Comparison of ENCODE assay signal across 1 cellular context in the genomic region with DNA sequence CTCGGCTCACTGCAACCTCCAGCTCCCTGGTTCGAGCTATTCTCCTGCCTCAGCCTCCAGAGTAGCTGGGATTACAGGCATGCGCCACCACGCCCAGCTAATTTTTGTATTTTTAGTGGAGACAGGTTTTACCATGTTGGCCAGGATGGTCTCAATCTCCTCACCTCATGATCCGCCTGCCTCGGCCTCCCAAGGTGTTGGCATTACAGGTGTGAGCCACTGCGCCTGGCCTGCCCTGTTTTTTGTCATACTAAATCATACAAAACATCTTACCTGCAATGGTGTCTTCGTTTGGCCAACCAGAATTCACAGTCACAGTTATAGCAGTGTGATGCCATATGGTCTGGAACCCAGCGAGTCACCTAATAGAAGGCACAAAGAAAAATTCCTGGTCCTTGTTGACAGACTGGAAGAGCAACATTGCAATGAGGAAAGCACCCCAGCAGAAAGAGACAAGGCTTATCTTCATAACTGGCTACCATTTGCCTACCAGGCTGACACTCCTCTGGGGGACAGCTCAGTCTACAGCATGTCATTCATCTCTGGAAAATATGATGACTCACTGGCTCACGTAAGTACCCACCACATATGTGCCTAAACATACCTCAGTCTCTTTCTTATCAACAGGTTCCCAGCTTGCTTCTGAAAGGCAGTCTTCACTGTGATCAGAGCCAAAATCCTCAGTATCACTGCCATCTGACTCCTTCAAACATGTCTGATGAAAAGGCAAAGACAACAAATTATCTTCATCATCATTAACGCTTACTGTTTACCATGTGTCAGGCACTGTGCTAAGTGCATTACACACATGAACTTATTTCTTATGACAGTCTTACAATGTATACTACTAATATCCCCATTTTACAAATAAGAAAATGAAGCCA.
TF ChIP-seq lines count a peak whose summit lies in the region.

No MANE protein-coding gene starts in this region.

TF ChIP-seq in K562, 482 proteins besides CTCF, POLR2A, EP300 and RAD21 (continued from another document):
- TF ChIP-seq, protein P1, sequence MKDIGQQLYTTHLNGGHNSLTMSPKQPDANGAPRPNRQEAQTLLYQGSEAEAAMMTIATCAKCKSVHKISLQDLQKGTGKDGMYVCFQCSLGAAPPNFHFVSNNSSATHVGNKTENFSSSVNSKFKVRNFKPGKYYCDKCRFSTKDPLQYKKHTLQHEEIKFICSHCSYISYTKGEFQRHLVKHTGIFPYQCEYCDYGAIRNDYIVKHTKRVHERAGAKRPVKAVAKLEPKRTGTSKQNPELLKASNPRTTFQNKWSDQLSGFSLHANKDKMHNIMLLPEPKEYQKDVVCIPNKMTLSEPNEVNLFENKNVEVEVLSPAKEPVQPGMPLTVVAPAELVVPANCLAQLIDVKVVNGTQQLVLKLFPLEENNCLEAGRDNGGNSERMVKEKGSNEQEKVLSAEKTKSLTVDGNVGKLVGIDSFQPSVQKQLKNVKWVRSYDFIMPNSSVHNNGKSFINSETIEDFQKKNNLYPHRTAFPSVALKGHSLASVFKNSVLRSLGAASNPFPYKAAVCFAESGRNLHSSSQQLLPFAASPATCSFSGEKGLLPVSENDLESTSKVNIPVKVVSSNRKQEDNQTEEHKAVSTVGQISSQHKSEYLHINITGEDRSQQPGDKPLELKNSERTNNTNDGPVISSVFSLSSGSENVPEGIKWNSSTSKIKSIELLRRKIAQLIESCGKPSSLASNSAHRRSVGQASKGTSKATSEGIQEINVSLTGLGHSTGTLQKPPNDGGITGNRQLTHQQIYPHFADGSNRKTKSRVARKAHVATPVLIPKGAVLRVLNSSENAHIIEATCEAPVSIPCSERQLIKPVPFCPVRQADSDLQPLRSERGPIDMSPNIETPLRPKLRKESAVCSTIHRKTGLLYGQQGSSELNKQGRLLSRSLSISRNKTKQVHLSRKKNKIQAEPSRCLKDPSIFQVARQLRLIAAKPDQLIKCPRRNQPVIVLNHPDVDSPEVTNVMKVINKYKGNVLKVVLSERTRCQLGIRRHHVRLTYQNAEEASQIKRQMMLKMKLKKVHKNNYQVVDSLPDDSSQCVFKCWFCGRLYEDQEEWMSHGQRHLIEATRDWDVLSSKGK (CRISPR knock-in tag; IDR thresholded peaks at IDR 0.05): no peak
- TF ChIP-seq NCOA2 (IDR thresholded peaks at IDR 0.05; ENCODE audit: partially characterized antibody in 2 of 2): no peak
- TF ChIP-seq, protein P2, sequence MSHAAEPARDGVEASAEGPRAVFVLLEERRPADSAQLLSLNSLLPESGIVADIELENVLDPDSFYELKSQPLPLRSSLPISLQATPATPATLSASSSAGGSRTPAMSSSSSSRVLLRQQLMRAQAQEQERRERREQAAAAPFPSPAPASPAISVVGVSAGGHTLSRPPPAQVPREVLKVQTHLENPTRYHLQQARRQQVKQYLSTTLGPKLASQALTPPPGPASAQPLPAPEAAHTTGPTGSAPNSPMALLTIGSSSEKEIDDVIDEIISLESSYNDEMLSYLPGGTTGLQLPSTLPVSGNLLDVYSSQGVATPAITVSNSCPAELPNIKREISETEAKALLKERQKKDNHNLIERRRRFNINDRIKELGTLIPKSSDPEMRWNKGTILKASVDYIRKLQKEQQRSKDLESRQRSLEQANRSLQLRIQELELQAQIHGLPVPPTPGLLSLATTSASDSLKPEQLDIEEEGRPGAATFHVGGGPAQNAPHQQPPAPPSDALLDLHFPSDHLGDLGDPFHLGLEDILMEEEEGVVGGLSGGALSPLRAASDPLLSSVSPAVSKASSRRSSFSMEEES (CRISPR knock-in tag; IDR thresholded peaks at IDR 0.05): no peak
- peak; percentile 89 for TF ChIP-seq DACH1 (IDR thresholded peaks at IDR 0.05; ENCODE audit: partially characterized antibody)
- no peak for TF ChIP-seq HSF4 (CRISPR knock-in tag; IDR thresholded peaks at IDR 0.05; ENCODE audit: borderline replicate concordance)
- peak; percentile 89 for TF ChIP-seq CXXC5 (CRISPR knock-in tag; IDR thresholded peaks at IDR 0.05)
- peak; percentile 89 for TF ChIP-seq MTA1 (IDR thresholded peaks at IDR 0.05; ENCODE audit: borderline replicate concordance)
- no peak for TF ChIP-seq ZSCAN29 (IDR thresholded peaks at IDR 0.05)
- TF ChIP-seq CTBP1 (IDR thresholded peaks at IDR 0.05; ENCODE audit: borderline replicate concordance): peak; percentile 98
- TF ChIP-seq ESRRA (IDR thresholded peaks at IDR 0.05; ENCODE audit: borderline replicate concordance, low read depth): no peak
- TF ChIP-seq IFI16 (CRISPR knock-in tag; IDR thresholded peaks at IDR 0.05): no peak
- no peak for TF ChIP-seq CHCHD3 (CRISPR knock-in tag; IDR thresholded peaks at IDR 0.05)
- TF ChIP-seq MCM7 (IDR thresholded peaks at IDR 0.05): no peak
- TF ChIP-seq MAFF (IDR thresholded peaks at IDR 0.05; ENCODE audit: low read length): peak; percentile 91
- no peak for TF ChIP-seq TARDBP (IDR thresholded peaks at IDR 0.05)
- TF ChIP-seq, protein P3, sequence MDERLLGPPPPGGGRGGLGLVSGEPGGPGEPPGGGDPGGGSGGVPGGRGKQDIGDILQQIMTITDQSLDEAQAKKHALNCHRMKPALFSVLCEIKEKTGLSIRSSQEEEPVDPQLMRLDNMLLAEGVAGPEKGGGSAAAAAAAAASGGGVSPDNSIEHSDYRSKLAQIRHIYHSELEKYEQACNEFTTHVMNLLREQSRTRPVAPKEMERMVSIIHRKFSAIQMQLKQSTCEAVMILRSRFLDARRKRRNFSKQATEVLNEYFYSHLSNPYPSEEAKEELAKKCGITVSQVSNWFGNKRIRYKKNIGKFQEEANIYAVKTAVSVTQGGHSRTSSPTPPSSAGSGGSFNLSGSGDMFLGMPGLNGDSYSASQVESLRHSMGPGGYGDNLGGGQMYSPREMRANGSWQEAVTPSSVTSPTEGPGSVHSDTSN (CRISPR knock-in tag; IDR thresholded peaks at IDR 0.05; ENCODE audit: low read depth): peak; percentile 63
- TF ChIP-seq, protein P3 (tag; conservative IDR thresholded peaks at IDR 0.05; ENCODE audit: low read depth): peak; percentile 95
- no peak for TF ChIP-seq COPS2 (conservative IDR thresholded peaks at IDR 0.05)
- TF ChIP-seq, protein P4, sequence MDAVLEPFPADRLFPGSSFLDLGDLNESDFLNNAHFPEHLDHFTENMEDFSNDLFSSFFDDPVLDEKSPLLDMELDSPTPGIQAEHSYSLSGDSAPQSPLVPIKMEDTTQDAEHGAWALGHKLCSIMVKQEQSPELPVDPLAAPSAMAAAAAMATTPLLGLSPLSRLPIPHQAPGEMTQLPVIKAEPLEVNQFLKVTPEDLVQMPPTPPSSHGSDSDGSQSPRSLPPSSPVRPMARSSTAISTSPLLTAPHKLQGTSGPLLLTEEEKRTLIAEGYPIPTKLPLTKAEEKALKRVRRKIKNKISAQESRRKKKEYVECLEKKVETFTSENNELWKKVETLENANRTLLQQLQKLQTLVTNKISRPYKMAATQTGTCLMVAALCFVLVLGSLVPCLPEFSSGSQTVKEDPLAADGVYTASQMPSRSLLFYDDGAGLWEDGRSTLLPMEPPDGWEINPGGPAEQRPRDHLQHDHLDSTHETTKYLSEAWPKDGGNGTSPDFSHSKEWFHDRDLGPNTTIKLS (IDR thresholded peaks at IDR 0.05; ENCODE audit: borderline replicate concordance, low read depth): peak; percentile 36; the same call in 1 of the 2 replicates
- TF ChIP-seq ZC3H8 (IDR thresholded peaks at IDR 0.05): no peak
- no peak for TF ChIP-seq NR2F6 (CRISPR knock-in tag; IDR thresholded peaks at IDR 0.05)
- no peak for TF ChIP-seq YBX1 (IDR thresholded peaks at IDR 0.05)
- no peak for TF ChIP-seq NFIX (CRISPR knock-in tag; IDR thresholded peaks at IDR 0.05; ENCODE audit: low read depth)
- TF ChIP-seq ZNF354B (CRISPR knock-in tag; IDR thresholded peaks at IDR 0.05): no peak
- no peak for TF ChIP-seq MED1 (CRISPR knock-in tag; IDR thresholded peaks at IDR 0.05; ENCODE audit: borderline replicate concordance)
- TF ChIP-seq RCOR1 (IDR thresholded peaks at IDR 0.05; ENCODE audit: borderline replicate concordance in 1 of 2, low read depth in 2 of 2, low read length in 2 of 2): peak; percentile 88 to 95
- no peak; the same call in 1 of the 2 replicates for TF ChIP-seq SMARCA5 (IDR thresholded peaks at IDR 0.05)
- no peak for TF ChIP-seq ZNF124 (CRISPR knock-in tag; IDR thresholded peaks at IDR 0.05)
- TF ChIP-seq HDAC3 (IDR thresholded peaks at IDR 0.05; ENCODE audit: borderline replicate concordance, partially characterized antibody): peak; percentile 94
- TF ChIP-seq ZNF444 (CRISPR knock-in tag; IDR thresholded peaks at IDR 0.05): no peak
- TF ChIP-seq, protein P5, sequence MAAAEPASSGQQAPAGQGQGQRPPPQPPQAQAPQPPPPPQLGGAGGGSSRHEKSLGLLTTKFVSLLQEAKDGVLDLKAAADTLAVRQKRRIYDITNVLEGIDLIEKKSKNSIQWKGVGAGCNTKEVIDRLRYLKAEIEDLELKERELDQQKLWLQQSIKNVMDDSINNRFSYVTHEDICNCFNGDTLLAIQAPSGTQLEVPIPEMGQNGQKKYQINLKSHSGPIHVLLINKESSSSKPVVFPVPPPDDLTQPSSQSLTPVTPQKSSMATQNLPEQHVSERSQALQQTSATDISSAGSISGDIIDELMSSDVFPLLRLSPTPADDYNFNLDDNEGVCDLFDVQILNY (CRISPR knock-in tag; IDR thresholded peaks at IDR 0.05): no peak
